ENCODE assay signal across 8 cellular contexts in the genomic region with DNA sequence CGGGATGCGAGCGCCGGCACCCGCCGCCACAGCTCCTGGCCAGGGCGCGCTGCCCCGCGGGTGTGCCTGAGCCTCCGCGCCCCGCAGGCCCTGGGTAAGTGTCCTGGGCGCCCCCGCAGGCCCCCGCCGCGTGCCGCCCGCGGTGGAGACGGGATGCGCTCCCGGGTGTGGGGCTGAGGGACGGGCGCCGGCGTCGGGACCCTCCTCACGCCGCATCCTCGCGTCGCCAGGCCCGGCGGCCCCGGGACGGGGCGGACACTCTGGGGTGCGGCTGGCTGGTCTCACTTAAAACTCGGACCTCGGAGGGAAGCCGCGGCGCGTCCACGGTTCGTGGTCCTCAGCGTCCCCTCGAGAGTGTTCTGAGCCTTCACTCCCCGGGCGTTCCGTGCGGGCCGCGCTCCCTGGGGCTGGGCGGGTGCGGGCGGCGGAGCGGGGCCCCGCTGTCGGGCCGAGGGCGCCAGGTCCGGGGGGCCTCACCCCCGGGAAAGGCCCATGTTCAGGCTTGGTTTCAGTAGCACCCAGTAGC. TPM values are rescaled to one million over a fixed set of nuclear protein-coding genes. Genes with fewer than 3 reads are reported as not detected.
A peak's percentile ranks its signal among the peaks of the same experiment; 100 is the strongest.
DNase-seq lines count a peak whose midpoint lies in the region; ATAC-seq and TF ChIP-seq lines count a peak whose summit lies in the region.

No MANE protein-coding gene starts in this region.

- intact Hi-C loops in OCI-LY7 (cut with micrococcal nuclease; ENCODE audit: unreplicated experiment) = loop anchor here (2.0 kb wide), 1 partner anchor 103 kb away; no protein-coding TSS in a partner anchor

- peak; percentile 12 for ATAC-seq in GM19025 (IDR thresholded peaks at IDR 0.05; ENCODE audit: low read depth, unreplicated experiment)
- peak; percentile 9 for ATAC-seq in HG02840 (IDR thresholded peaks at IDR 0.05; ENCODE audit: low FRiP score, unreplicated experiment)

- no peaks in the 10 kb centered on the region for H4K20me1 ChIP-seq in OCI-LY7 (ENCODE audit: insufficient read depth, low read length)

- H3K9me2 ChIP-seq in OCI-LY7 (ENCODE audit: insufficient read depth, low read length) = no peaks in the 10 kb centered on the region

- H3K36me3 ChIP-seq in brain microvascular endothelial cell (replicated peaks) = peaks cover 3% of the 10 kb centered on the region
- no peaks in the 10 kb centered on the region for H3K36me3 ChIP-seq in parathyroid adenoma (ENCODE audit: control insufficient read depth, insufficient read depth, low read length)
- no peaks in the 10 kb centered on the region for H3K36me3 ChIP-seq in OCI-LY7 (ENCODE audit: insufficient read depth, low read length)

- H2AFZ ChIP-seq in parathyroid adenoma (no peak overlapping the region), OCI-LY7 (ENCODE audit: low read length) (no peak overlapping the region)

- H3K27me3 ChIP-seq in brain microvascular endothelial cell (replicated peaks) (peaks cover 4% of the 10 kb centered on the region), parathyroid adenoma (ENCODE audit: control insufficient read depth, insufficient read depth, low read length) (no peaks in the 10 kb centered on the region)

- no peaks in the 10 kb centered on the region for H3K9me3 ChIP-seq in parathyroid adenoma (ENCODE audit: control insufficient read depth, low read length)
- H3K9me3 ChIP-seq in OCI-LY7 (ENCODE audit: low read length) = no peaks in the 10 kb centered on the region

- DNase-seq in brain microvascular endothelial cell (no peak), OCI-LY7 (ENCODE audit: low spot score) (no peak), OCI-M2 (lab: John Stamatoyannopoulos, UW; ENCODE audit: unreplicated experiment) (no peak), G401 (ENCODE audit: low spot score) (no peak), COLO829 (ENCODE audit: low spot score) (no peak)

- H3K4me2 ChIP-seq in parathyroid adenoma (ENCODE audit: low read length) (peak overlapping the region; percentile 27), OCI-LY7 (ENCODE audit: low read length) (no peak overlapping the region)

- H3K4me3 ChIP-seq in brain microvascular endothelial cell (ENCODE audit: low read depth, low read length) = peak overlapping the region; percentile 64
- H3K4me3 ChIP-seq in parathyroid adenoma (ENCODE audit: low read depth, low read length) = no peak overlapping the region
- no peak overlapping the region for H3K4me3 ChIP-seq in OCI-LY7 (ENCODE audit: low read depth, low read length, poor library complexity, severe bottlenecking)

- TF ChIP-seq CTCF in brain microvascular endothelial cell (IDR thresholded peaks at IDR 0.05; ENCODE audit: low read depth, low read length, missing control alignments) = no peak
- TF ChIP-seq CTCF in parathyroid adenoma (IDR thresholded peaks at IDR 0.05) = no peak
- no peak for TF ChIP-seq CTCF in OCI-LY7 (conservative IDR thresholded peaks at IDR 0.05; ENCODE audit: low read length)

- POLR2A ChIA-PET in OCI-LY7 (lab: Charles Lee) = no interaction called here

- in situ Hi-C loops in brain microvascular endothelial cell (cut with HindIII; ENCODE audit: low pct_ligation_motif_present, low sequenced_read_pairs) (no loop called here), G401 (cut with HindIII; ENCODE audit: low sequenced_read_pairs) (no loop called here)

- peak overlapping the region; percentile 57 for H3K27ac ChIP-seq in brain microvascular endothelial cell
- no peak overlapping the region for H3K27ac ChIP-seq in parathyroid adenoma
- no peak overlapping the region for H3K27ac ChIP-seq in OCI-LY7 (ENCODE audit: low read depth, low read length, poor library complexity, severe bottlenecking)

- peaks cover 8% of the 10 kb centered on the region for H3K4me1 ChIP-seq in parathyroid adenoma
- no peaks in the 10 kb centered on the region for H3K4me1 ChIP-seq in OCI-LY7 (ENCODE audit: insufficient read depth, low read length, poor library complexity, severe bottlenecking)

- H3K9ac ChIP-seq in parathyroid adenoma = no peak overlapping the region

- no peaks in the 10 kb centered on the region for H3K79me2 ChIP-seq in parathyroid adenoma
- no peaks in the 10 kb centered on the region for H3K79me2 ChIP-seq in OCI-LY7 (ENCODE audit: insufficient read depth, low read depth, low read length)

- BruUV-seq in OCI-LY7 (replicated peaks; lab: Mats Ljungman, UMichigan) = no TSS peak

- CTCF ChIA-PET in OCI-LY7 (lab: Charles Lee; ENCODE audit: unreplicated experiment) = no interaction called here

RNA-seq across cellular contexts. Expression of gene AHRR, which starts 0.3 kb away (rescaled TPM):
- 1.2 and 3.4 TPM in 2 replicates for total RNA-seq in OCI-LY7 (2014; rRNA removed; shearing (Covaris generic))
- total RNA-seq in OCI-LY7 (2022) = 1.4 and 2.2 TPM in 2 replicates
- total RNA-seq in G401 (2014; rRNA removed; shearing (Covaris generic)) = 0.24 and 2.5 TPM in 2 replicates

RNA-seq across cellular contexts. Expression of gene PDCD6, which starts 50.3 kb away (rescaled TPM):
- total RNA-seq in OCI-LY7 (2014; rRNA removed; shearing (Covaris generic)) = 113 and 126 TPM in 2 replicates
- 107 and 124 TPM in 2 replicates for total RNA-seq in OCI-LY7 (2022)
- 122 and 132 TPM in 2 replicates for total RNA-seq in G401 (2014; rRNA removed; shearing (Covaris generic))
